In the genomic region with DNA sequence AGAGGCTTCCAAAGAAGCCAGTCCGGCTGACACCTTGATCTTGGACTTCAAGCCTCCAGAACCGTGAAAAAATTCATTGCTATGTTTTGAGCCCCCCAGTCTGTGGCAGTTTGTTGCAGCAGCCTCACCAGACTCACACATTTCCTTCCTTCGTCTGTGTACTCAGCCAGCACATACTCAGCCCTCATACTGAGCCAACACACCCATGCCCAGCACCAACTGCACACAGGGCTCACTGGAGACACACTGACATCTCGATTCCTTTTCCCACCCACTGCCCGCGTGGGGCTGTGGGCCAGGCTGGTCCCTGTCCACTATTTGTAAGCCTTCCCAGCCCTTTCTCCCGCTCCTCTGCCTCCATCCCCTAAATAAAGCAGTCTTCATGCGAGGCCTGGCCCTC, we compare ENCODE assay signal across 15 cellular contexts. TPM values are rescaled to one million over a fixed set of nuclear protein-coding genes. Genes with fewer than 3 reads are reported as not detected.
DNase-seq lines count a peak whose midpoint lies in the region; ATAC-seq and TF ChIP-seq lines count a peak whose summit lies in the region.
"Had no signal": no experiment of that assay in that cellular context is flagged by ENCODE, and none has a peak within 500 bp of the region (broad histone marks: within the 10 kb centered on the region; RNA-seq: fewer than 3 reads in every experiment).

No MANE protein-coding gene starts in this region.

- peaks cover 36% of the 10 kb centered on the region for H3K4me1 Mint-ChIP-seq in T-helper 1 cell treated with Interleukin-12 subunit alpha and Interleukin-12 subunit beta and Interleukin-4 antibody, amounts not matched to agents 30 μg/mL and 1 μg/mL, for 36 hours (ENCODE audit: low read depth)
- H3K4me1 Mint-ChIP-seq: mesothelial cell of epicardium had no signal

- H3K27me3 Mint-ChIP-seq in T-helper 1 cell treated with Interleukin-12 subunit alpha and Interleukin-12 subunit beta and Interleukin-4 antibody, amounts not matched to agents 30 μg/mL and 1 μg/mL, for 36 hours (ENCODE audit: low read depth) = peaks cover 6% of the 10 kb centered on the region

- H3K4me1 ChIP-seq in adrenal gland (replicated peaks in 1 of 2) (no peaks in the 10 kb centered on the region), lower lobe of right lung (peaks cover 24% of the 10 kb centered on the region), stomach (peaks cover 6 to 30% (median 13%) of the 10 kb centered on the region in 4 donors)

- ATAC-seq in lower lobe of right lung (peak in 1 of 2 donors; percentile 4), left colon (no peak), esophagus mucosa (no peak)

- H3K27ac ChIP-seq in adrenal gland = peak overlapping the region in 4 of 5 donors; percentile 13 to 92 (median 50)
- H3K27ac ChIP-seq in lower lobe of right lung = peak overlapping the region; percentile 81
- H3K27ac ChIP-seq in stomach = peak overlapping the region; percentile 20 to 80 (median 71)
- H3K27ac ChIP-seq: epithelial cell of prostate had no signal

- H3K27me3 ChIP-seq in adrenal gland = no peaks in the 10 kb centered on the region
- no peaks in the 10 kb centered on the region for H3K27me3 ChIP-seq in lower lobe of right lung (ENCODE audit: low read depth)
- no peaks in the 10 kb centered on the region for H3K27me3 ChIP-seq in stomach

- H3K9me3 ChIP-seq in adrenal gland (replicated peaks in 1 of 3) = no peaks in the 10 kb centered on the region
- H3K9me3 ChIP-seq in lower lobe of right lung = peaks cover 11% of the 10 kb centered on the region
- H3K9me3 ChIP-seq in stomach = peaks cover 0 to 13% (median 10%) of the 10 kb centered on the region in 4 donors

- 48 to 62% (median 54%) methylated on average over 8 of the region's 8 CpGs for WGBS in adrenal gland, 4 donors
- WGBS in stomach, 5 donors = 28 to 62% (median 57%) methylated on average over 8 of the region's 8 CpGs

- H3K4me3 Mint-ChIP-seq in T-helper 1 cell treated with Interleukin-12 subunit alpha and Interleukin-12 subunit beta and Interleukin-4 antibody, amounts not matched to agents 30 μg/mL and 1 μg/mL, for 36 hours = peak overlapping the region; percentile 75
- H3K4me3 Mint-ChIP-seq: mesothelial cell of epicardium had no signal

- no peak for DNase-seq in T-helper 1 cell
- no peak for DNase-seq in adrenal gland
- no peak for DNase-seq in lower lobe of right lung
- no peak for DNase-seq in stomach
- DNase-seq in left colon = no peak
- no peak for DNase-seq in stimulated activated CD4-positive, alpha-beta T cell treated with anti-CD3 and anti-CD28 coated beads, Interleukin-15, amount 100 ng/mL, for 24 hours
- DNase-seq: 8988T; activated effector memory CD4-positive, alpha-beta T cell treated with anti-CD3 and anti-CD28 coated beads, Interleukin-2, amount 50 U/mL, for 16 hours; KG1; NCI-H446 treated with DMSO at 0.1 percent for 48 hours; SW 1271 had no signal

- TF ChIP-seq EP300 in stomach (IDR thresholded peaks at IDR 0.05) = no peak

- TF ChIP-seq POLR2A in adrenal gland (IDR thresholded peaks at IDR 0.05) (no peak), stomach (IDR thresholded peaks at IDR 0.05) (no peak)

- H3K4me3 ChIP-seq in adrenal gland = peak overlapping the region in 1 of 4 donors; percentile 32
- peak overlapping the region; percentile 40 for H3K4me3 ChIP-seq in lower lobe of right lung
- peak overlapping the region; percentile 20 to 33 (median 24) for H3K4me3 ChIP-seq in stomach

- peaks cover 20% of the 10 kb centered on the region for H3K36me3 Mint-ChIP-seq in T-helper 1 cell treated with Interleukin-12 subunit alpha and Interleukin-12 subunit beta and Interleukin-4 antibody, amounts not matched to agents 30 μg/mL and 1 μg/mL, for 36 hours (ENCODE audit: low read depth)

- H3K27ac Mint-ChIP-seq in T-helper 1 cell treated with Interleukin-12 subunit alpha and Interleukin-12 subunit beta and Interleukin-4 antibody, amounts not matched to agents 30 μg/mL and 1 μg/mL, for 36 hours = peak overlapping the region; percentile 55
- H3K27ac Mint-ChIP-seq: mesothelial cell of epicardium had no signal

- H3K36me3 ChIP-seq in adrenal gland (replicated peaks in 1 of 2) (no peaks in the 10 kb centered on the region), lower lobe of right lung (no peaks in the 10 kb centered on the region), stomach (no peaks in the 10 kb centered on the region)

- TF ChIP-seq CTCF in adrenal gland (IDR thresholded peaks at IDR 0.05) (no peak), lower lobe of right lung (IDR thresholded peaks at IDR 0.05) (no peak), stomach (IDR thresholded peaks at IDR 0.05) (no peak)

- intact Hi-C loops in adrenal gland (cut with DNase I) = no loop called here
- intact Hi-C loops in lower lobe of right lung (cut with DNase I) = no loop called here
- intact Hi-C loops in stomach (cut with DNase I; ENCODE audit: low total_unique reads) = no loop called here
- intact Hi-C loops in left colon (cut with DNase I, micrococcal nuclease) = no loop called here

- H3K9me3 Mint-ChIP-seq in T-helper 1 cell treated with Interleukin-12 subunit alpha and Interleukin-12 subunit beta and Interleukin-4 antibody, amounts not matched to agents 30 μg/mL and 1 μg/mL, for 36 hours = peaks cover 13% of the 10 kb centered on the region

RNA-seq across cellular contexts. Expression of a gene that starts 24.1 kb away (rescaled TPM):
- total RNA-seq in adrenal gland = 1 to 10 TPM in 5 of 8 donors, under 1 TPM in 3; 0.32 to 3.2 (median 1.5) TPM
- 1 to 10 TPM in 2 of 3 donors, under 1 TPM in 1; 0.40 to 1.3 (median 1.2) TPM for polyA plus RNA-seq in adrenal gland
- total RNA-seq in lower lobe of right lung = 4.4 TPM
- total RNA-seq in stomach = under 1 TPM in 2 of 5 donors, not detected in 3; 0.14 to 0.92 TPM
- polyA plus RNA-seq in stomach = under 1 TPM in 2 of 3 donors, not detected in 1; 0.19 to 0.28 TPM
- 1 to 10 TPM in 1 of 2 donors, under 1 TPM in 1; 0.15 to 1.3 TPM for total RNA-seq in left colon
- total RNA-seq in esophagus mucosa = 0.08 TPM

RNA-seq across cellular contexts. Expression of a gene that starts 38.3 kb away (rescaled TPM):
- not detected for total RNA-seq in adrenal gland
- not detected for polyA plus RNA-seq in adrenal gland
- not detected for total RNA-seq in lower lobe of right lung
- total RNA-seq in stomach = not detected
- polyA plus RNA-seq in stomach = not detected
- total RNA-seq in left colon = not detected
- not detected for total RNA-seq in esophagus mucosa
- total RNA-seq: mesothelial cell of epicardium had no signal
